Comparison of ENCODE assay signal across 25 cellular contexts in the genomic region with DNA sequence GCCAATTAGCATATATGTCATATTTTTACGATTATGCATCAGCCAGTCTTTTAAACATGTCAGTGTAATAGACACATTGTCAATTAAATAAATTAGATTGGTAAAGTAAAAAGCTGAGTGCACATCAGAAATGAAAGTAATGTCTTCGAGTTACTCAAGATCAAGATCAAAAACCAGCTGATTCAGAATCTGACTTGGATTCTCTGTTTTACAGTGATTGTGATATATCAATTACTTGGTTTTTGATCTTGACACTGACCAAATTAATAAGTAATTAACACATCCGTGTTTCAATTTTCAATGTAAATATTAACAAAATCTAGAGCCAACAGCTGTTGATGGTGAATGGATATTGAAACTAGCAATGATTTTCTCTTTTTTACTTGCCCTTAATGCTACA.
"Had no signal": no experiment of that assay in that cellular context is flagged by ENCODE, and none has a peak within 500 bp of the region (broad histone marks: within the 10 kb centered on the region; RNA-seq: fewer than 3 reads in every experiment).

No MANE protein-coding gene starts in this region.

- H3K9ac ChIP-seq: neural progenitor cell had no signal

- H3K9me3 ChIP-seq: left lung, lower lobe of right lung, neutrophil, right atrium auricular region, right lobe of liver, spleen, suprapubic skin, thoracic aorta, tibial artery, upper lobe of right lung had no signal

- H3K36me3 ChIP-seq: left lung, lower lobe of right lung, neural progenitor cell, neutrophil, right atrium auricular region, right lobe of liver, spleen, suprapubic skin, thoracic aorta, tibial artery, upper lobe of right lung had no signal

- H3K27me3 ChIP-seq: left lung, neural progenitor cell, neutrophil, right atrium auricular region, right lobe of liver, spleen, suprapubic skin, tibial artery, upper lobe of right lung had no signal

- H3K27ac ChIP-seq: left lung, lower lobe of right lung, neural progenitor cell, neutrophil, right atrium auricular region, right lobe of liver, spleen, suprapubic skin, thoracic aorta, tibial artery, upper lobe of right lung had no signal

- H3K4me3 ChIP-seq: left lung, lower lobe of right lung, neural progenitor cell, right atrium auricular region, right lobe of liver, spleen, suprapubic skin, thoracic aorta, tibial artery, upper lobe of right lung had no signal

- DNase-seq: hippocampal formation; kidney glomerular epithelial cell; left colon; left lung; lower lobe of right lung; mammary epithelial cell; mesenchymal stem cell; naive B cell; natural killer cell; nephron progenitor cell; occipital lobe; right lobe of liver; small intestine; spleen; stimulated activated CD4-positive, alpha-beta T cell treated with anti-CD3 and anti-CD28 coated beads, Interleukin-4, amount 100 ng/mL, for 24 hours; stimulated activated naive CD4-positive, alpha-beta T cell; tibial artery; trophoblast cell; upper lobe of right lung had no signal

- H2AFZ ChIP-seq: neural progenitor cell had no signal

- H3K4me2 ChIP-seq: neural progenitor cell had no signal

- ATAC-seq: left colon; left lung; lower lobe of right lung; natural killer cell; right lobe of liver; stimulated activated effector memory CD8-positive, alpha-beta T cell treated with anti-CD3 and anti-CD28 coated beads, Interleukin-12 subunit alpha, Interleukin-12 subunit beta, amount 100 ng/mL, for 72 hours; upper lobe of right lung had no signal

- H3K4me1 ChIP-seq: left lung, lower lobe of right lung, right atrium auricular region, right lobe of liver, spleen, suprapubic skin, tibial artery, upper lobe of right lung had no signal
